In the genomic region with DNA sequence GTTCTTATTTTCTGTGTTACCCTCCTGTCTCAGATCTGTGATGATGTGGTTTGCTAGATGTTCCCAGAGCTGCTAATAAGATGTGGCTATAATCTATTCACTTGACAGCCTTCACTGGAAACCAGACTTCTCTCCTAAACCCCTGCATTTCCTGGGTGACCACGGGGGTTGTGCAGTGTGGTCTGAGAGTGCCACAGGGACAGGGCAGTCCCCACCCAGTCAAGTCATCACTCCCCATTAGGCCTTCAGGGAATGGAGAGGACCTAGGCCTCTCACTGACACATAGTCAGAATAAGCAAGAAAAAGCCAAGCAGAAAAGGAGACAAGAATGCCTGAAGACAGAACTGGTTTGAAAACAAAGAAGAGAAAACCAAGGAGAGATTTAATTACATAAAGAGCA, we compare ENCODE assay signal across 25 cellular contexts. TPM values are rescaled to one million over a fixed set of nuclear protein-coding genes. Genes with fewer than 3 reads are reported as not detected.
"Had no signal": no experiment of that assay in that cellular context is flagged by ENCODE, and none has a peak within 500 bp of the region (broad histone marks: within the 10 kb centered on the region; RNA-seq: fewer than 3 reads in every experiment).

No MANE protein-coding gene starts in this region.

- H3K27me3 ChIP-seq: SJSA1 had no signal

- H3K4me2 ChIP-seq: KMS-11 had no signal

- ATAC-seq: HepG2 had no signal

- H3K9me3 ChIP-seq: SJSA1 had no signal

- H3K36me3 ChIP-seq: SJSA1 had no signal

- FAIRE-seq: HepG2, RCC 7860 had no signal

- H3K9ac ChIP-seq: KMS-11 had no signal

- H3K4me1 ChIP-seq: SJSA1 had no signal

- DNase-seq: IMR-90, Kasumi-1, MM.1S, NCI-H1092 treated with DMSO at 0.1 percent for 48 hours, NCI-H1436, NCI-H187, NCI-H2029, NCI-H2081 treated with DMSO at 0.1 percent for 48 hours, NCI-H2171, NCI-H226, NCI-H446, NCI-H510A, NCI-H524 treated with DMSO at 0.1 percent for 48 hours, NCI-H69, NCI-H774, Right ventricle myocardium superior, RPMI8226, SIG-M5 had no signal

- H3K4me3 ChIP-seq: SJSA1, SK-N-MC had no signal

- H3K27ac ChIP-seq: KMS-11, SJSA1, SK-N-MC had no signal

RNA-seq across cellular contexts. Expression of a gene that starts 58.3 kb away (rescaled TPM):
- total RNA-seq: HepG2, HT1080, IMR-90, M059J, Right ventricle myocardium superior had no signal
- polyA plus RNA-seq: HepG2, IMR-90 had no signal
